1 cellular context compared by ENCODE assay signal in the genomic region with DNA sequence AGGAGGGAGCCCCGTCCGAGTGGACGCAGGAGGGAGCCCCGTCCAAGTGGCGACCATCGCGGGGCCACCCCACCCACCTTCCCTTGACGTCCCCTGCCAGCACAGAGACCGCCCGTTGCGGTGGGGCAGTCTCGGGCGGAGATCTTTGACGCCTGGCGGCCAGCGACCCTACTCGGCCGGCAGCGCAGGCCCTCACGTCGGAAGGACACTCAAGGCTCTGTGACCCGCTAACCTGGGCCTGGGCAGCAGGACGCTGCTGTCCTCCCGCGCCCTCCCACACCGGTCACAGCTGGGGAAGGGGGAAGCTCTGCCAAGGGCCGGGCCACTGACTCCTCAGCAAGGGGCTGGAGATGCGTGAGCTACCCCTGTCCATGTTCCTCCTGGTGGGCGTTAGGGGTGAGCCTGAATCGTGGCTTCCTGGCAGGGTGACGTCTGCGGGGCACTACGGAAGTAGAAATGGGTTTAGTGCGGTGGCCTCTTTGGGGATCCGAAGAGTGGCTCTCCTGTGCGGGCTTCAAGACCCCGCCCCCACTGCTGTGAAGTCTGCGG.
TF ChIP-seq lines count a peak whose summit lies in the region.

No MANE protein-coding gene starts in this region.

TF ChIP-seq in SK-N-SH, 30 proteins besides CTCF, POLR2A, EP300 and RAD21 (continued from another document):
- no peak for TF ChIP-seq RFX5 (IDR thresholded peaks at IDR 0.05; ENCODE audit: low read length)
- no peak for TF ChIP-seq FOXM1 (IDR thresholded peaks at IDR 0.05; ENCODE audit: low read depth)
- no peak for TF ChIP-seq TEAD4 (IDR thresholded peaks at IDR 0.05; ENCODE audit: borderline replicate concordance, insufficient read depth)
- TF ChIP-seq, protein P1, sequence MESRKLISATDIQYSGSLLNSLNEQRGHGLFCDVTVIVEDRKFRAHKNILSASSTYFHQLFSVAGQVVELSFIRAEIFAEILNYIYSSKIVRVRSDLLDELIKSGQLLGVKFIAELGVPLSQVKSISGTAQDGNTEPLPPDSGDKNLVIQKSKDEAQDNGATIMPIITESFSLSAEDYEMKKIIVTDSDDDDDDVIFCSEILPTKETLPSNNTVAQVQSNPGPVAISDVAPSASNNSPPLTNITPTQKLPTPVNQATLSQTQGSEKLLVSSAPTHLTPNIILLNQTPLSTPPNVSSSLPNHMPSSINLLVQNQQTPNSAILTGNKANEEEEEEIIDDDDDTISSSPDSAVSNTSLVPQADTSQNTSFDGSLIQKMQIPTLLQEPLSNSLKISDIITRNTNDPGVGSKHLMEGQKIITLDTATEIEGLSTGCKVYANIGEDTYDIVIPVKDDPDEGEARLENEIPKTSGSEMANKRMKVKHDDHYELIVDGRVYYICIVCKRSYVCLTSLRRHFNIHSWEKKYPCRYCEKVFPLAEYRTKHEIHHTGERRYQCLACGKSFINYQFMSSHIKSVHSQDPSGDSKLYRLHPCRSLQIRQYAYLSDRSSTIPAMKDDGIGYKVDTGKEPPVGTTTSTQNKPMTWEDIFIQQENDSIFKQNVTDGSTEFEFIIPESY (IDR thresholded peaks at IDR 0.05; ENCODE audit: borderline replicate concordance, low read depth): no peak
- TF ChIP-seq ELF1 (IDR thresholded peaks at IDR 0.05): no peak
- no peak for TF ChIP-seq USF1 (IDR thresholded peaks at IDR 0.05; ENCODE audit: borderline replicate concordance, low read depth)
- no peak for TF ChIP-seq SMC3 (IDR thresholded peaks at IDR 0.05; ENCODE audit: low read depth, low read length)
- no peak for TF ChIP-seq YY1 (IDR thresholded peaks at IDR 0.05; ENCODE audit: low read depth)
- no peak for TF ChIP-seq SIN3A (IDR thresholded peaks at IDR 0.05; ENCODE audit: borderline replicate concordance, low read depth, low read length)
- TF ChIP-seq, protein P2, sequence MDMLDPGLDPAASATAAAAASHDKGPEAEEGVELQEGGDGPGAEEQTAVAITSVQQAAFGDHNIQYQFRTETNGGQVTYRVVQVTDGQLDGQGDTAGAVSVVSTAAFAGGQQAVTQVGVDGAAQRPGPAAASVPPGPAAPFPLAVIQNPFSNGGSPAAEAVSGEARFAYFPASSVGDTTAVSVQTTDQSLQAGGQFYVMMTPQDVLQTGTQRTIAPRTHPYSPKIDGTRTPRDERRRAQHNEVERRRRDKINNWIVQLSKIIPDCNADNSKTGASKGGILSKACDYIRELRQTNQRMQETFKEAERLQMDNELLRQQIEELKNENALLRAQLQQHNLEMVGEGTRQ (IDR thresholded peaks at IDR 0.05; ENCODE audit: borderline replicate concordance, low read depth, low read length): no peak
- TF ChIP-seq TAF1 (IDR thresholded peaks at IDR 0.05; ENCODE audit: borderline replicate concordance, low read depth, low read length): no peak
- no peak for TF ChIP-seq NFIC (IDR thresholded peaks at IDR 0.05; ENCODE audit: borderline replicate concordance)
- no peak for TF ChIP-seq GATA2 (CRISPR knock-in tag; IDR thresholded peaks at IDR 0.05)
